ENCODE assay signal across 1 cellular context in the genomic region with DNA sequence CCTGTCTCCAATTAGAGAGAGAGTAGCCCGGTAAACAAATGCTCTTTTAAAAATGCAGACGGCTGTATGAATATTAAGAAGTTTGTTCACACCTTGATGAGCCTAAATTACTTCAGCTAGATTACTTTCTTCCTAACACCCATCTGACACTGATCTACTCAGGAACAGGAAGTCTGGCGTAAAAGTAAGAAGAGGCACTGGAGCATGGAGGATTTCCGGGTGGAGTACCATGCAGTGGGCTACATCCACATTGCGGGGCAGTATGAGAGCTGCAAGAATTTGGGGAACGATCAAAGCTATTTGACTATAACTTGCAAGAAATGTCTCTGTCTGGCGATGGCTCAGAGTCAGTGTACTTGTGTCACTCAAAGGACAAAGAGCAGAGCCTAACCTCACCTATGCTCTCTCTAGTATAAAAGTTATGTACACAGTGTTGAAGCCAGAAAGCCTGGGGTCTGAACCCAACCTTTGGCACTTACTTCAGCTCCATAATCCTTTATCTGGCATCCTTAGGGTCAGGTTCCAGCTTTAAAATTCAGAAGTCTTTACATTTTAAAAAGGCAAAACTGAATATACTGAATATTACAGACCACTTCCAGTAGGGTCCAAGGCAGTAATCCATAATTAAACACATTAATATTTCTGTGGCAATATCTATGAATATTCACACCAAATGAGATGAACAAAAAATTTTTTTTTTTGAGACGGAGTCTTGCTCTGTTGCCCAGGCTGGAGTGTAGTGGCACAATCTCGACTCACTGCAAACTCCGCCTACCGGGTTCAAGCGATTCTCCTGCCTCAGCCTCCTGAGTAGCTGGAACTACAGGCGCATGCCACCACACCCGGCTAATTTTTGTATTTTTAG.
TF ChIP-seq lines count a peak whose summit lies in the region.

No MANE protein-coding gene starts in this region.

TF ChIP-seq in HepG2, 621 proteins besides CTCF, POLR2A, EP300 and RAD21 (continued from another document and continues in another):
- no peak for TF ChIP-seq TBX2 (CRISPR knock-in tag; IDR thresholded peaks at IDR 0.05; ENCODE audit: borderline replicate concordance)
- TF ChIP-seq ERF (CRISPR knock-in tag; IDR thresholded peaks at IDR 0.05) = no peak
- TF ChIP-seq ZNF460 (CRISPR knock-in tag; IDR thresholded peaks at IDR 0.05; ENCODE audit: borderline replicate concordance) = peak; percentile 47; the same call in 1 of the 2 replicates
- no peak for TF ChIP-seq ZNF232 (CRISPR knock-in tag; IDR thresholded peaks at IDR 0.05; ENCODE audit: borderline replicate concordance)
- TF ChIP-seq MTA1 (CRISPR knock-in tag; IDR thresholded peaks at IDR 0.05; ENCODE audit: borderline replicate concordance) = 0 out of 2 replicates have a peak, but pooled peaks have one; percentile 52
- no peak for TF ChIP-seq ATF1 (CRISPR knock-in tag; IDR thresholded peaks at IDR 0.05)
- TF ChIP-seq ZNF263 (CRISPR knock-in tag; IDR thresholded peaks at IDR 0.05) = no peak
- TF ChIP-seq, protein P1, sequence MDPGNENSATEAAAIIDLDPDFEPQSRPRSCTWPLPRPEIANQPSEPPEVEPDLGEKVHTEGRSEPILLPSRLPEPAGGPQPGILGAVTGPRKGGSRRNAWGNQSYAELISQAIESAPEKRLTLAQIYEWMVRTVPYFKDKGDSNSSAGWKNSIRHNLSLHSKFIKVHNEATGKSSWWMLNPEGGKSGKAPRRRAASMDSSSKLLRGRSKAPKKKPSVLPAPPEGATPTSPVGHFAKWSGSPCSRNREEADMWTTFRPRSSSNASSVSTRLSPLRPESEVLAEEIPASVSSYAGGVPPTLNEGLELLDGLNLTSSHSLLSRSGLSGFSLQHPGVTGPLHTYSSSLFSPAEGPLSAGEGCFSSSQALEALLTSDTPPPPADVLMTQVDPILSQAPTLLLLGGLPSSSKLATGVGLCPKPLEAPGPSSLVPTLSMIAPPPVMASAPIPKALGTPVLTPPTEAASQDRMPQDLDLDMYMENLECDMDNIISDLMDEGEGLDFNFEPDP (CRISPR knock-in tag; conservative IDR thresholded peaks at IDR 0.05) = no peak
- no peak for TF ChIP-seq RBM22 (optimal IDR thresholded peaks at IDR 0.05; ENCODE audit: low read length)
- TF ChIP-seq MIER3 (CRISPR knock-in tag; IDR thresholded peaks at IDR 0.05; ENCODE audit: borderline replicate concordance) = no peak
- no peak for TF ChIP-seq ZNF549 (CRISPR knock-in tag; IDR thresholded peaks at IDR 0.05)
- no peak for TF ChIP-seq ZNF143 (CRISPR knock-in tag; IDR thresholded peaks at IDR 0.05)
- peak; percentile 13 for TF ChIP-seq ZEB1 (IDR thresholded peaks at IDR 0.05; ENCODE audit: insufficient replicate concordance, low read depth)
- TF ChIP-seq, protein P2, sequence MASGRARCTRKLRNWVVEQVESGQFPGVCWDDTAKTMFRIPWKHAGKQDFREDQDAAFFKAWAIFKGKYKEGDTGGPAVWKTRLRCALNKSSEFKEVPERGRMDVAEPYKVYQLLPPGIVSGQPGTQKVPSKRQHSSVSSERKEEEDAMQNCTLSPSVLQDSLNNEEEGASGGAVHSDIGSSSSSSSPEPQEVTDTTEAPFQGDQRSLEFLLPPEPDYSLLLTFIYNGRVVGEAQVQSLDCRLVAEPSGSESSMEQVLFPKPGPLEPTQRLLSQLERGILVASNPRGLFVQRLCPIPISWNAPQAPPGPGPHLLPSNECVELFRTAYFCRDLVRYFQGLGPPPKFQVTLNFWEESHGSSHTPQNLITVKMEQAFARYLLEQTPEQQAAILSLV (CRISPR knock-in tag; IDR thresholded peaks at IDR 0.05; ENCODE audit: borderline replicate concordance) = no peak
- no peak for TF ChIP-seq PHF20 (CRISPR knock-in tag; IDR thresholded peaks at IDR 0.05)
- TF ChIP-seq KDM5B (CRISPR knock-in tag; IDR thresholded peaks at IDR 0.05; ENCODE audit: borderline replicate concordance) = no peak
- TF ChIP-seq HOXA3 (CRISPR knock-in tag; IDR thresholded peaks at IDR 0.05) = peak; percentile 38; the same call in 1 of the 2 replicates
- TF ChIP-seq, protein P3, sequence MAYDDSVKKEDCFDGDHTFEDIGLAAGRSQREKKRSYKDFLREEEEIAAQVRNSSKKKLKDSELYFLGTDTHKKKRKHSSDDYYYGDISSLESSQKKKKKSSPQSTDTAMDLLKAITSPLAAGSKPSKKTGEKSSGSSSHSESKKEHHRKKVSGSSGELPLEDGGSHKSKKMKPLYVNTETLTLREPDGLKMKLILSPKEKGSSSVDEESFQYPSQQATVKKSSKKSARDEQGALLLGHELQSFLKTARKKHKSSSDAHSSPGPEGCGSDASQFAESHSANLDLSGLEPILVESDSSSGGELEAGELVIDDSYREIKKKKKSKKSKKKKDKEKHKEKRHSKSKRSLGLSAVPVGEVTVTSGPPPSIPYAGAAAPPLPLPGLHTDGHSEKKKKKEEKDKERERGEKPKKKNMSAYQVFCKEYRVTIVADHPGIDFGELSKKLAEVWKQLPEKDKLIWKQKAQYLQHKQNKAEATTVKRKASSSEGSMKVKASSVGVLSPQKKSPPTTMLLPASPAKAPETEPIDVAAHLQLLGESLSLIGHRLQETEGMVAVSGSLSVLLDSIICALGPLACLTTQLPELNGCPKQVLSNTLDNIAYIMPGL (CRISPR knock-in tag; IDR thresholded peaks at IDR 0.05; ENCODE audit: borderline replicate concordance in 1 of 2, low read depth in 1 of 2) = 0 out of 4 replicates have a peak, but pooled peaks of 1 of the 2 experiments have one; percentile 7
- TF ChIP-seq, protein P4, sequence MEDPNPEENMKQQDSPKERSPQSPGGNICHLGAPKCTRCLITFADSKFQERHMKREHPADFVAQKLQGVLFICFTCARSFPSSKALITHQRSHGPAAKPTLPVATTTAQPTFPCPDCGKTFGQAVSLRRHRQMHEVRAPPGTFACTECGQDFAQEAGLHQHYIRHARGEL (CRISPR knock-in tag; IDR thresholded peaks at IDR 0.05) = no peak
- no peak for TF ChIP-seq ZNF703 (CRISPR knock-in tag; IDR thresholded peaks at IDR 0.05; ENCODE audit: borderline replicate concordance)
- peak; percentile 85 for TF ChIP-seq PPARG (CRISPR knock-in tag; conservative IDR thresholded peaks at IDR 0.05)
- no peak for TF ChIP-seq ZNF746 (CRISPR knock-in tag; IDR thresholded peaks at IDR 0.05)
- TF ChIP-seq, protein P5, sequence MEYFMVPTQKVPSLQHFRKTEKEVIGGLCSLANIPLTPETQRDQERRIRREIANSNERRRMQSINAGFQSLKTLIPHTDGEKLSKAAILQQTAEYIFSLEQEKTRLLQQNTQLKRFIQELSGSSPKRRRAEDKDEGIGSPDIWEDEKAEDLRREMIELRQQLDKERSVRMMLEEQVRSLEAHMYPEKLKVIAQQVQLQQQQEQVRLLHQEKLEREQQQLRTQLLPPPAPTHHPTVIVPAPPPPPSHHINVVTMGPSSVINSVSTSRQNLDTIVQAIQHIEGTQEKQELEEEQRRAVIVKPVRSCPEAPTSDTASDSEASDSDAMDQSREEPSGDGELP (IDR thresholded peaks at IDR 0.05; ENCODE audit: borderline replicate concordance, low read depth) = no peak
- no peak for TF ChIP-seq ZNF282 (IDR thresholded peaks at IDR 0.05; ENCODE audit: partially characterized antibody)
- TF ChIP-seq BRCA1 (CRISPR knock-in tag; IDR thresholded peaks at IDR 0.05) = no peak
- no peak for TF ChIP-seq NCOA1 (CRISPR knock-in tag; IDR thresholded peaks at IDR 0.05)
- no peak for TF ChIP-seq ZNF530 (CRISPR knock-in tag; IDR thresholded peaks at IDR 0.05; ENCODE audit: low read depth)
- TF ChIP-seq MLLT10 (CRISPR knock-in tag; IDR thresholded peaks at IDR 0.05) = no peak
- no peak for TF ChIP-seq ZNF20 (CRISPR knock-in tag; IDR thresholded peaks at IDR 0.05)
- TF ChIP-seq ZNF24 (IDR thresholded peaks at IDR 0.05) = no peak
- no peak for TF ChIP-seq SMAD3 (CRISPR knock-in tag; IDR thresholded peaks at IDR 0.05)
- TF ChIP-seq ZNF747 (CRISPR knock-in tag; IDR thresholded peaks at IDR 0.05; ENCODE audit: borderline replicate concordance) = no peak
- TF ChIP-seq, protein P6, sequence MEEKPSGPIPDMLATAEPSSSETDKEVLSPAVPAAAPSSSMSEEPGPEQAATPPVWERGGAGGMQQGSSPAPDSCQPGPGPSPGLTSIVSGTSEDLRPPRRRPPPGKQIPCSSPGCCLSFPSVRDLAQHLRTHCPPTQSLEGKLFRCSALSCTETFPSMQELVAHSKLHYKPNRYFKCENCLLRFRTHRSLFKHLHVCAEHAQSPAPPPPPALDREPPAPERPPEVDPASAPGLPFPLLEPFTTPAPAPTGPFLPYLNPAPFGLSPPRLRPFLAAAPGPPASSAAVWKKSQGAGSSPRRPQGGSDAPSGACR (CRISPR knock-in tag; IDR thresholded peaks at IDR 0.05) = no peak
- TF ChIP-seq STAG1 (CRISPR knock-in tag; IDR thresholded peaks at IDR 0.05) = no peak
- TF ChIP-seq, protein P7, sequence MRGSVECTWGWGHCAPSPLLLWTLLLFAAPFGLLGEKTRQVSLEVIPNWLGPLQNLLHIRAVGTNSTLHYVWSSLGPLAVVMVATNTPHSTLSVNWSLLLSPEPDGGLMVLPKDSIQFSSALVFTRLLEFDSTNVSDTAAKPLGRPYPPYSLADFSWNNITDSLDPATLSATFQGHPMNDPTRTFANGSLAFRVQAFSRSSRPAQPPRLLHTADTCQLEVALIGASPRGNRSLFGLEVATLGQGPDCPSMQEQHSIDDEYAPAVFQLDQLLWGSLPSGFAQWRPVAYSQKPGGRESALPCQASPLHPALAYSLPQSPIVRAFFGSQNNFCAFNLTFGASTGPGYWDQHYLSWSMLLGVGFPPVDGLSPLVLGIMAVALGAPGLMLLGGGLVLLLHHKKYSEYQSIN (CRISPR knock-in tag; IDR thresholded peaks at IDR 0.05; ENCODE audit: borderline replicate concordance) = no peak
- TF ChIP-seq CENPX (CRISPR knock-in tag; IDR thresholded peaks at IDR 0.05) = no peak
- TF ChIP-seq ZNF235 (CRISPR knock-in tag; IDR thresholded peaks at IDR 0.05; ENCODE audit: borderline replicate concordance) = no peak
- no peak for TF ChIP-seq ZNF562 (CRISPR knock-in tag; IDR thresholded peaks at IDR 0.05; ENCODE audit: borderline replicate concordance)
- TF ChIP-seq AGO2 (optimal IDR thresholded peaks at IDR 0.05; ENCODE audit: low read depth, low read length) = no peak
- no peak for TF ChIP-seq CCAR2 (optimal IDR thresholded peaks at IDR 0.05; ENCODE audit: low read depth, low read length)
- TF ChIP-seq, protein P8, sequence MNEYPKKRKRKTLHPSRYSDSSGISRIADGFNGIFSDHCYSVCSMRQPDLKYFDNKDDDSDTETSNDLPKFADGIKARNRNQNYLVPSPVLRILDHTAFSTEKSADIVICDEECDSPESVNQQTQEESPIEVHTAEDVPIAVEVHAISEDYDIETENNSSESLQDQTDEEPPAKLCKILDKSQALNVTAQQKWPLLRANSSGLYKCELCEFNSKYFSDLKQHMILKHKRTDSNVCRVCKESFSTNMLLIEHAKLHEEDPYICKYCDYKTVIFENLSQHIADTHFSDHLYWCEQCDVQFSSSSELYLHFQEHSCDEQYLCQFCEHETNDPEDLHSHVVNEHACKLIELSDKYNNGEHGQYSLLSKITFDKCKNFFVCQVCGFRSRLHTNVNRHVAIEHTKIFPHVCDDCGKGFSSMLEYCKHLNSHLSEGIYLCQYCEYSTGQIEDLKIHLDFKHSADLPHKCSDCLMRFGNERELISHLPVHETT (CRISPR knock-in tag; conservative IDR thresholded peaks at IDR 0.05) = no peak
- no peak for TF ChIP-seq NFE2 (CRISPR knock-in tag; IDR thresholded peaks at IDR 0.05)
- TF ChIP-seq, protein P9, sequence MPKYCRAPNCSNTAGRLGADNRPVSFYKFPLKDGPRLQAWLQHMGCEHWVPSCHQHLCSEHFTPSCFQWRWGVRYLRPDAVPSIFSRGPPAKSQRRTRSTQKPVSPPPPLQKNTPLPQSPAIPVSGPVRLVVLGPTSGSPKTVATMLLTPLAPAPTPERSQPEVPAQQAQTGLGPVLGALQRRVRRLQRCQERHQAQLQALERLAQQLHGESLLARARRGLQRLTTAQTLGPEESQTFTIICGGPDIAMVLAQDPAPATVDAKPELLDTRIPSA (CRISPR knock-in tag; IDR thresholded peaks at IDR 0.05; ENCODE audit: borderline replicate concordance) = no peak
- TF ChIP-seq, protein P10, sequence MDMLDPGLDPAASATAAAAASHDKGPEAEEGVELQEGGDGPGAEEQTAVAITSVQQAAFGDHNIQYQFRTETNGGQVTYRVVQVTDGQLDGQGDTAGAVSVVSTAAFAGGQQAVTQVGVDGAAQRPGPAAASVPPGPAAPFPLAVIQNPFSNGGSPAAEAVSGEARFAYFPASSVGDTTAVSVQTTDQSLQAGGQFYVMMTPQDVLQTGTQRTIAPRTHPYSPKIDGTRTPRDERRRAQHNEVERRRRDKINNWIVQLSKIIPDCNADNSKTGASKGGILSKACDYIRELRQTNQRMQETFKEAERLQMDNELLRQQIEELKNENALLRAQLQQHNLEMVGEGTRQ (IDR thresholded peaks at IDR 0.05; ENCODE audit: low read depth, low read length) = no peak
- TF ChIP-seq, protein P10 (CRISPR knock-in tag; IDR thresholded peaks at IDR 0.05; ENCODE audit: borderline replicate concordance) = no peak
- TF ChIP-seq, protein P11, sequence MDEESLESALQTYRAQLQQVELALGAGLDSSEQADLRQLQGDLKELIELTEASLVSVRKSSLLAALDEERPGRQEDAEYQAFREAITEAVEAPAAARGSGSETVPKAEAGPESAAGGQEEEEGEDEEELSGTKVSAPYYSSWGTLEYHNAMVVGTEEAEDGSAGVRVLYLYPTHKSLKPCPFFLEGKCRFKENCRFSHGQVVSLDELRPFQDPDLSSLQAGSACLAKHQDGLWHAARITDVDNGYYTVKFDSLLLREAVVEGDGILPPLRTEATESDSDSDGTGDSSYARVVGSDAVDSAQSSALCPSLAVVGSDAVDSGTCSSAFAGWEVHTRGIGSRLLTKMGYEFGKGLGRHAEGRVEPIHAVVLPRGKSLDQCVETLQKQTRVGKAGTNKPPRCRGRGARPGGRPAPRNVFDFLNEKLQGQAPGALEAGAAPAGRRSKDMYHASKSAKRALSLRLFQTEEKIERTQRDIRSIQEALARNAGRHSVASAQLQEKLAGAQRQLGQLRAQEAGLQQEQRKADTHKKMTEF (CRISPR knock-in tag; IDR thresholded peaks at IDR 0.05) = no peak
- TF ChIP-seq HCFC1 (IDR thresholded peaks at IDR 0.05; ENCODE audit: low read depth, low read length) = no peak
- no peak for TF ChIP-seq SNAI1 (CRISPR knock-in tag; IDR thresholded peaks at IDR 0.05; ENCODE audit: borderline replicate concordance)
- TF ChIP-seq ZNF354B (CRISPR knock-in tag; IDR thresholded peaks at IDR 0.05) = no peak
- TF ChIP-seq SRSF4 (IDR thresholded peaks at IDR 0.05; ENCODE audit: low read depth, low read length, poor library complexity, severe bottlenecking) = no peak
- TF ChIP-seq, protein P12, sequence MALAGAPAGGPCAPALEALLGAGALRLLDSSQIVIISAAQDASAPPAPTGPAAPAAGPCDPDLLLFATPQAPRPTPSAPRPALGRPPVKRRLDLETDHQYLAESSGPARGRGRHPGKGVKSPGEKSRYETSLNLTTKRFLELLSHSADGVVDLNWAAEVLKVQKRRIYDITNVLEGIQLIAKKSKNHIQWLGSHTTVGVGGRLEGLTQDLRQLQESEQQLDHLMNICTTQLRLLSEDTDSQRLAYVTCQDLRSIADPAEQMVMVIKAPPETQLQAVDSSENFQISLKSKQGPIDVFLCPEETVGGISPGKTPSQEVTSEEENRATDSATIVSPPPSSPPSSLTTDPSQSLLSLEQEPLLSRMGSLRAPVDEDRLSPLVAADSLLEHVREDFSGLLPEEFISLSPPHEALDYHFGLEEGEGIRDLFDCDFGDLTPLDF (CRISPR knock-in tag; IDR thresholded peaks at IDR 0.05) = no peak
- TF ChIP-seq YEATS2 (CRISPR knock-in tag; IDR thresholded peaks at IDR 0.05; ENCODE audit: borderline replicate concordance) = no peak
- TF ChIP-seq ZNF496 (CRISPR knock-in tag; IDR thresholded peaks at IDR 0.05; ENCODE audit: insufficient replicate concordance) = no peak
